ENCODE assay signal across 1 cellular context in genomic region chr3:141082064-141082463, GRCh38.
TF ChIP-seq lines count a peak whose summit lies in the region.

No MANE protein-coding gene starts in this region.

TF ChIP-seq in GM23338, 12 proteins besides CTCF, POLR2A, EP300 and RAD21 (continued from another document):
- TF ChIP-seq ZNF462 (CRISPR knock-in tag; IDR thresholded peaks at IDR 0.05) (no peak), STAT1 (IDR thresholded peaks at IDR 0.05; ENCODE audit: unreplicated experiment) (no peak), EZH2 (IDR thresholded peaks at IDR 0.05; ENCODE audit: low read depth, unreplicated experiment) (no peak), POLR2AphosphoS5 (IDR thresholded peaks at IDR 0.05; ENCODE audit: low read depth) (no peak), ZNF114 (CRISPR knock-in tag; IDR thresholded peaks at IDR 0.05) (no peak), JUNB (IDR thresholded peaks at IDR 0.05; ENCODE audit: unreplicated experiment) (no peak)
